In the genomic region with DNA sequence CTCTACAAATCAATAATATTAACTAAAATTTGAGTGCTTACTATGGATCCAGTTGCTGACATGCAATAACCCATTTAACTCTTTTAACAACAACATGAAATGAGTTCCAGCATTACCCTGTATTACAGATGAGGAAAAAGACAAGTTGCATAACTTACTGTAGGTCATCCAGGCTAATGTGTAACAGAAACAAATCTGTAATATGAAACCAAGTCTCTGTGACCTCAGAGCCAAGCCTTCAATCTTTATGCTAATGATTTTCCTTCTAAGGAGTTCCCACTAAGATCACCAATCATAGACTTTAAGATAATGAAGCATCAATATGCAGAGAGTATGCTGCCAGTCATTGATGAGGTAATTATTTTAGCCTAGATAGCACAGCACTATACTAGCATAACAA, we compare ENCODE assay signal across 13 cellular contexts. TPM values are rescaled to one million over a fixed set of nuclear protein-coding genes. Genes with fewer than 3 reads are reported as not detected.
DNase-seq lines count a peak whose midpoint lies in the region; ATAC-seq, FAIRE-seq and TF ChIP-seq lines count a peak whose summit lies in the region.
"Had no signal": no experiment of that assay in that cellular context is flagged by ENCODE, and none has a peak within 500 bp of the region (broad histone marks: within the 10 kb centered on the region; RNA-seq: fewer than 3 reads in every experiment).

No MANE protein-coding gene starts in this region.

- H3K9me3 ChIP-seq in breast epithelium (no peaks in the 10 kb centered on the region), H1 (ENCODE audit: insufficient read depth in 2 of 2, low read depth in 1 of 2, low read length in 1 of 2) (no peaks in the 10 kb centered on the region)
- H3K9me3 ChIP-seq: Peyer's patch had no signal

- BruUV-seq in MCF 10A (replicated peaks; lab: Mats Ljungman, UMichigan): no TSS peak

- no peaks in the 10 kb centered on the region for H3K23me2 ChIP-seq in H1 (ENCODE audit: low read depth, low read length)

- intact Hi-C loops in MCF 10A (cut with micrococcal nuclease): no loop called here
- intact Hi-C loops in breast epithelium (cut with DNase I; ENCODE audit: low total_unique reads): no loop called here

- no peaks in the 10 kb centered on the region for H3K36me3 Mint-ChIP-seq in MCF 10A (ENCODE audit: insufficient read depth, unreplicated experiment)

- no peak overlapping the region for H2BK15ac ChIP-seq in H1 (ENCODE audit: low read length)

- TF ChIP-seq RAD21 in H1 (IDR thresholded peaks at IDR 0.05 in 1 of 2, conservative IDR thresholded peaks at IDR 0.05 in 1 of 2; ENCODE audit: low read depth in 2 of 2, low read length in 2 of 2): no peak

- FAIRE-seq in H1 (lab: Jason Lieb, UNC): no peak

- H3K79me2 ChIP-seq in H1 (ENCODE audit: control insufficient read depth in 1 of 2, insufficient read depth in 2 of 2, low read length in 2 of 2): no peaks in the 10 kb centered on the region

- no peak overlapping the region for H3K4me3 Mint-ChIP-seq in MCF 10A (ENCODE audit: unreplicated experiment)

- no peaks in the 10 kb centered on the region for H3K4me1 Mint-ChIP-seq in MCF 10A (ENCODE audit: insufficient read depth, unreplicated experiment)

- no peak overlapping the region for H4K8ac ChIP-seq in H1 (ENCODE audit: extremely low read depth, insufficient read depth, low read length)

- H3K79me1 ChIP-seq in H1 (ENCODE audit: low read depth, low read length): no peaks in the 10 kb centered on the region

- peak; percentile 50 for DNase-seq in MCF 10A (ENCODE audit: unreplicated experiment)
- DNase-seq in breast epithelium (ENCODE audit: low spot score in 2 of 2): no peak
- no peak for DNase-seq in H1 (ENCODE audit: low read depth in 1 of 2, low spot score in 2 of 2)
- no peak for DNase-seq in coronary artery (ENCODE audit: low spot score)
- no peak for DNase-seq in NCI-H345 treated with DMSO at 0.1 percent for 48 hours (lab: John Stamatoyannopoulos, UW; ENCODE audit: unreplicated experiment)
- no peak for DNase-seq in DMS79 treated with DMSO at 0.1 percent for 48 hours (lab: John Stamatoyannopoulos, UW)
- DNase-seq: cortex of kidney, NCI-H1694 treated with DMSO at 0.1 percent for 48 hours, Peyer's patch had no signal

- H4K20me1 ChIP-seq in H1 (replicated peaks in 1 of 2; ENCODE audit: control insufficient read depth in 1 of 2, insufficient read depth in 2 of 2, low read length in 2 of 2): no peaks in the 10 kb centered on the region

- no peak overlapping the region for H2BK5ac ChIP-seq in H1 (ENCODE audit: low read depth, low read length)

- no peaks in the 10 kb centered on the region for H3K27me3 Mint-ChIP-seq in MCF 10A (ENCODE audit: insufficient read depth, unreplicated experiment)

- H3K4me3 ChIP-seq in breast epithelium: no peak overlapping the region
- no peak overlapping the region for H3K4me3 ChIP-seq in H1 (ENCODE audit: extremely low read depth in 1 of 4, insufficient read depth in 2 of 4, low read depth in 3 of 4, low read length in 4 of 4)
- no peak overlapping the region for H3K4me3 ChIP-seq in coronary artery
- H3K4me3 ChIP-seq: Peyer's patch had no signal

- H3K14ac ChIP-seq in H1 (ENCODE audit: insufficient read length): no peak overlapping the region

- H3K27ac Mint-ChIP-seq in MCF 10A (ENCODE audit: low read depth, unreplicated experiment): no peak overlapping the region

- TF ChIP-seq CTCF in MCF 10A (IDR thresholded peaks at IDR 0.05; ENCODE audit: unreplicated experiment) (no peak), breast epithelium (IDR thresholded peaks at IDR 0.05) (no peak), H1 (IDR thresholded peaks at IDR 0.05; ENCODE audit: control extremely low read depth in 1 of 3, insufficient read depth in 1 of 3, low read depth in 1 of 3, low read length in 3 of 3) (no peak), coronary artery (IDR thresholded peaks at IDR 0.05) (no peak)

- H4K5ac ChIP-seq in H1 (ENCODE audit: insufficient read length, low read depth, low read length): no peak overlapping the region

- CTCF ChIA-PET in MCF 10A (lab: Yijun Ruan, JAX): interaction anchor here (1.8 kb wide), 1 partner anchor 384 kb away, joined by 5 read pairs; no protein-coding TSS in a partner anchor
- CTCF ChIA-PET in H1 (lab: Charles Lee; ENCODE audit: partially characterized antibody): no interaction called here

- H3K4ac ChIP-seq in H1 (replicated peaks; ENCODE audit: insufficient read length, low read depth, low read length): no peak overlapping the region

- H3K18ac ChIP-seq in H1 (ENCODE audit: extremely low read depth, low read length): no peak overlapping the region

- TF ChIP-seq EP300 in H1 (IDR thresholded peaks at IDR 0.05; ENCODE audit: borderline replicate concordance in 1 of 2, low read depth in 2 of 2, low read length in 2 of 2): no peak

- no peaks in the 10 kb centered on the region for H3K4me1 ChIP-seq in breast epithelium
- no peaks in the 10 kb centered on the region for H3K4me1 ChIP-seq in H1 (replicated peaks in 1 of 4; ENCODE audit: control insufficient read depth in 3 of 4, insufficient read depth in 4 of 4, low read length in 3 of 4)
- H3K4me1 ChIP-seq: Peyer's patch had no signal

- H2BK20ac ChIP-seq in H1 (ENCODE audit: low read length): no peak overlapping the region

- 0 out of 2 replicates have a peak overlapping the region, but pooled peaks have one; percentile 10 for H2AFZ ChIP-seq in H1 (ENCODE audit: low read length)

- H3K56ac ChIP-seq in H1 (replicated peaks; ENCODE audit: insufficient read length, low read depth, low read length): no peak overlapping the region

- H3K36me3 ChIP-seq in breast epithelium: no peaks in the 10 kb centered on the region
- no peaks in the 10 kb centered on the region for H3K36me3 ChIP-seq in H1 (ENCODE audit: control insufficient read depth in 2 of 4, insufficient read depth in 4 of 4, low read length in 3 of 4)
- H3K36me3 ChIP-seq: Peyer's patch had no signal

- no peak for TF ChIP-seq POLR2A in breast epithelium (IDR thresholded peaks at IDR 0.05)
- no peak for TF ChIP-seq POLR2A in H1 (IDR thresholded peaks at IDR 0.05; ENCODE audit: control extremely low read depth in 1 of 2, low read depth in 2 of 2, low read length in 2 of 2)

- ATAC-seq in HG03457 (IDR thresholded peaks at IDR 0.05; ENCODE audit: unreplicated experiment) (peak; percentile 90), GM19023 (IDR thresholded peaks at IDR 0.05; ENCODE audit: unreplicated experiment) (no peak)

- POLR2A ChIA-PET in MCF 10A (lab: Yijun Ruan, JAX) (no interaction called here), H1 (lab: Charles Lee; ENCODE audit: partially characterized antibody) (no interaction called here)

- H3K4me2 ChIP-seq in H1 (ENCODE audit: insufficient read depth in 1 of 2, low read depth in 2 of 2, low read length in 2 of 2): no peak overlapping the region

- H2BK120ac ChIP-seq in H1 (replicated peaks; ENCODE audit: low read depth, low read length): no peak overlapping the region

- H3K23ac ChIP-seq in H1 (ENCODE audit: insufficient read length): no peak overlapping the region

- peaks cover 8% of the 10 kb centered on the region for H3K9me3 Mint-ChIP-seq in MCF 10A (ENCODE audit: unreplicated experiment)

- H3K27ac ChIP-seq in breast epithelium: no peak overlapping the region
- H3K27ac ChIP-seq in H1 (ENCODE audit: low read depth, low read length): no peak overlapping the region
- H3K27ac ChIP-seq in coronary artery: no peak overlapping the region
- H3K27ac ChIP-seq: HL-60, Peyer's patch, VCaP had no signal

- H4K91ac ChIP-seq in H1 (replicated peaks; ENCODE audit: insufficient read length, low read length): no peak overlapping the region

- H2BK12ac ChIP-seq in H1 (ENCODE audit: low read depth, low read length): no peak overlapping the region

- H3K27me3 ChIP-seq in breast epithelium (no peaks in the 10 kb centered on the region), H1 (replicated peaks in 1 of 4; ENCODE audit: control insufficient read depth in 3 of 4, extremely low read depth in 1 of 4, insufficient read depth in 3 of 4, low read length in 3 of 4) (no peaks in the 10 kb centered on the region)
- H3K27me3 ChIP-seq: Peyer's patch had no signal

- no peak overlapping the region for H3K9ac ChIP-seq in H1 (replicated peaks in 1 of 4; ENCODE audit: extremely low read depth in 1 of 4, low read depth in 3 of 4, low read length in 3 of 4)

- no peak overlapping the region for H2AK5ac ChIP-seq in H1 (ENCODE audit: low read depth, low read length)

TF ChIP-seq in H1, 55 proteins besides CTCF, POLR2A, EP300 and RAD21 (continues in another document):
- TF ChIP-seq KDM4A (IDR thresholded peaks at IDR 0.05; ENCODE audit: low read depth, low read length, severe bottlenecking): no peak
- no peak for TF ChIP-seq CHD2 (IDR thresholded peaks at IDR 0.05; ENCODE audit: low read length)
- TF ChIP-seq, protein P1, sequence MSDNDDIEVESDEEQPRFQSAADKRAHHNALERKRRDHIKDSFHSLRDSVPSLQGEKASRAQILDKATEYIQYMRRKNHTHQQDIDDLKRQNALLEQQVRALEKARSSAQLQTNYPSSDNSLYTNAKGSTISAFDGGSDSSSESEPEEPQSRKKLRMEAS (IDR thresholded peaks at IDR 0.05): no peak
- no peak for TF ChIP-seq TCF12 (IDR thresholded peaks at IDR 0.05; ENCODE audit: low read depth, low read length)
- TF ChIP-seq BACH1 (IDR thresholded peaks at IDR 0.05; ENCODE audit: low read length): no peak
- TF ChIP-seq, protein P2, sequence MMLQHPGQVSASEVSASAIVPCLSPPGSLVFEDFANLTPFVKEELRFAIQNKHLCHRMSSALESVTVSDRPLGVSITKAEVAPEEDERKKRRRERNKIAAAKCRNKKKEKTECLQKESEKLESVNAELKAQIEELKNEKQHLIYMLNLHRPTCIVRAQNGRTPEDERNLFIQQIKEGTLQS (IDR thresholded peaks at IDR 0.05; ENCODE audit: insufficient read depth, low read depth, low read length): no peak
- no peak for TF ChIP-seq BRCA1 (IDR thresholded peaks at IDR 0.05; ENCODE audit: low read depth, low read length)
- no peak for TF ChIP-seq RNF2 (IDR thresholded peaks at IDR 0.05; ENCODE audit: borderline replicate concordance, low read depth, low read length, missing control alignments, poor library complexity, severe bottlenecking)
- no peak for TF ChIP-seq POU5F1 (IDR thresholded peaks at IDR 0.05; ENCODE audit: low read depth, low read length)
- TF ChIP-seq SIN3A (conservative IDR thresholded peaks at IDR 0.05 in 1 of 2, IDR thresholded peaks at IDR 0.05 in 1 of 2; ENCODE audit: low read depth in 1 of 2, low read length in 2 of 2): no peak

RNA-seq across cellular contexts. Expression of a gene that starts 35.6 kb away (rescaled TPM):
- total RNA-seq in MCF 10A (2022): 18.7 and 22.2 TPM in 2 replicates
- total RNA-seq in breast epithelium: 10 to 100 TPM; 41.0 to 67.8 (median 58.7) TPM
- 12.0 and 12.8 TPM in 2 replicates for total RNA-seq in H1 (2021; fragmentation: NEBNext Ultra II Directional; extraction: Animal tissue kit (Norgen Biotek cat#: 25700))
- polyA plus RNA-seq in H1 (2011; rRNA removed): 10.8 and 10.9 TPM in 2 replicates
- 15.7 TPM for polyA plus RNA-seq in H1 (2011; cell fraction: cytosol; rRNA removed)
- 46.2 TPM for polyA plus RNA-seq in H1 (2011; cell fraction: nucleus; rRNA removed)
- 9.5 to 14.1 TPM (median 10.6 TPM) in 4 replicates for polyA plus RNA-seq in H1 (2012, experiment 1 of 2)
- 1.0 TPM for polyA plus RNA-seq in H1 (2012, experiment 2 of 2)
- polyA plus RNA-seq in H1 (2013, experiment 1 of 2): 35.3 TPM
- polyA plus RNA-seq in H1 (2013, experiment 2 of 2): 30.4 TPM
- polyA minus RNA-seq in H1 (2011; rRNA and poly(A)+ RNA removed): 21.8 and 22.2 TPM in 2 replicates
- 10.0 TPM for polyA minus RNA-seq in H1 (2011; cell fraction: cytosol; rRNA and poly(A)+ RNA removed)
- polyA minus RNA-seq in H1 (2011; cell fraction: nucleus; rRNA and poly(A)+ RNA removed): 60.9 TPM
